26 cellular contexts compared by ENCODE assay signal in genomic region chr4:53436251-53436650, GRCh38.
"Had no signal": no experiment of that assay in that cellular context is flagged by ENCODE, and none has a peak within 500 bp of the region (broad histone marks: within the 10 kb centered on the region; RNA-seq: fewer than 3 reads in every experiment).

No MANE protein-coding gene starts in this region.

- H3K36me3 ChIP-seq: adrenal gland had no signal

- H3K9me3 Mint-ChIP-seq: activated CD4-positive, alpha-beta memory T cell treated with anti-CD3 and anti-CD28 coated beads, Interleukin-2, amount 10 ng/mL, durations not matched to agents 7 days and 5 days; activated naive CD4-positive, alpha-beta T cell treated with anti-CD3 and anti-CD28 coated beads, Interleukin-2, amount 50 U/mL, for 72 hours; activated T-helper 17 cell treated with anti-CD3 and anti-CD28 coated beads, Interleukin-2, amount 50 U/mL, for 72 hours; effector memory CD8-positive, alpha-beta T cell; memory B cell; stimulated activated naive B cell treated with anti-CD40 and anti-IgM and Interleukin-4, amounts not matched to agents 10 μg/mL and 1 μg/mL and 100 μg/mL, for 72 hours; T-helper 1 cell treated with Interleukin-12 subunit alpha and Interleukin-12 subunit beta and Interleukin-4 antibody, amounts not matched to agents 30 μg/mL and 1 μg/mL, for 36 hours had no signal

- DNase-seq: activated CD4-positive, alpha-beta memory T cell treated with anti-CD3 and anti-CD28 coated beads, Interleukin-2, amount 10 ng/mL, durations not matched to agents 7 days and 5 days; activated CD4-positive, alpha-beta T cell treated with anti-CD3 and anti-CD28 coated beads for 48 hours; adrenal gland; central memory CD4-positive, alpha-beta T cell; colonic mucosa; dorsolateral prefrontal cortex; effector memory CD8-positive, alpha-beta T cell; heart left ventricle; left colon; mucosa of descending colon; occipital lobe; sigmoid colon; stimulated activated CD4-positive, alpha-beta T cell treated with anti-CD3 and anti-CD28 coated beads, Interleukin-2, amount 100 ng/mL, for 48 hours; stimulated activated CD8-positive, alpha-beta memory T cell treated with anti-CD3 and anti-CD28 coated beads, Interleukin-4, amount 100 ng/mL, for 48 hours; stimulated activated naive B cell treated with anti-CD40 and anti-IgM and Interleukin-4, amounts not matched to agents 10 μg/mL and 1 μg/mL and 100 μg/mL, for 72 hours; T1000; testis; trophoblast cell had no signal

- H3K9me3 ChIP-seq: ascending aorta, colonic mucosa, heart left ventricle, mucosa of descending colon, sigmoid colon, testis had no signal

- H3K27ac ChIP-seq: adrenal gland, ascending aorta, colonic mucosa, heart left ventricle, sigmoid colon, testis had no signal

- H3K27me3 ChIP-seq: adrenal gland, ascending aorta, colonic mucosa, dorsolateral prefrontal cortex, heart left ventricle, sigmoid colon, testis had no signal

- H3K4me1 ChIP-seq: ascending aorta, colonic mucosa, heart left ventricle, sigmoid colon, testis had no signal

- H3K4me3 ChIP-seq: adrenal gland, ascending aorta, colonic mucosa, dorsolateral prefrontal cortex, heart left ventricle, mucosa of descending colon, sigmoid colon, testis had no signal

- ATAC-seq: activated naive CD4-positive, alpha-beta T cell treated with anti-CD3 and anti-CD28 coated beads, Interleukin-2, amount 50 U/mL, for 72 hours; activated T-helper 17 cell treated with anti-CD3 and anti-CD28 coated beads, Interleukin-2, amount 50 U/mL, for 72 hours; effector memory CD8-positive, alpha-beta T cell; esophagus mucosa; heart left ventricle; left colon; mucosa of descending colon; stimulated activated naive B cell treated with anti-CD40 and anti-IgM and Interleukin-4, amounts not matched to agents 10 μg/mL and 1 μg/mL and 100 μg/mL, for 72 hours had no signal

- FAIRE-seq: endothelial cell of umbilical vein, keratinocyte had no signal

- H3K27ac Mint-ChIP-seq: activated CD4-positive, alpha-beta memory T cell treated with anti-CD3 and anti-CD28 coated beads, Interleukin-2, amount 10 ng/mL, durations not matched to agents 7 days and 5 days; activated naive CD4-positive, alpha-beta T cell treated with anti-CD3 and anti-CD28 coated beads, Interleukin-2, amount 50 U/mL, for 72 hours; activated T-helper 17 cell treated with anti-CD3 and anti-CD28 coated beads, Interleukin-2, amount 50 U/mL, for 72 hours; memory B cell; stimulated activated naive B cell treated with anti-CD40 and anti-IgM and Interleukin-4, amounts not matched to agents 10 μg/mL and 1 μg/mL and 100 μg/mL, for 72 hours; T-helper 1 cell treated with Interleukin-12 subunit alpha and Interleukin-12 subunit beta and Interleukin-4 antibody, amounts not matched to agents 30 μg/mL and 1 μg/mL, for 36 hours had no signal

- H3K4me3 Mint-ChIP-seq: activated CD4-positive, alpha-beta memory T cell treated with anti-CD3 and anti-CD28 coated beads, Interleukin-2, amount 10 ng/mL, durations not matched to agents 7 days and 5 days; activated T-helper 17 cell treated with anti-CD3 and anti-CD28 coated beads, Interleukin-2, amount 50 U/mL, for 72 hours; effector memory CD8-positive, alpha-beta T cell; memory B cell; stimulated activated naive B cell treated with anti-CD40 and anti-IgM and Interleukin-4, amounts not matched to agents 10 μg/mL and 1 μg/mL and 100 μg/mL, for 72 hours; T-helper 1 cell treated with Interleukin-12 subunit alpha and Interleukin-12 subunit beta and Interleukin-4 antibody, amounts not matched to agents 30 μg/mL and 1 μg/mL, for 36 hours had no signal

- H3K27me3 Mint-ChIP-seq: activated CD4-positive, alpha-beta memory T cell treated with anti-CD3 and anti-CD28 coated beads, Interleukin-2, amount 10 ng/mL, durations not matched to agents 7 days and 5 days; activated T-helper 17 cell treated with anti-CD3 and anti-CD28 coated beads, Interleukin-2, amount 50 U/mL, for 72 hours; effector memory CD8-positive, alpha-beta T cell; memory B cell; stimulated activated naive B cell treated with anti-CD40 and anti-IgM and Interleukin-4, amounts not matched to agents 10 μg/mL and 1 μg/mL and 100 μg/mL, for 72 hours had no signal
